9 cellular contexts compared by ENCODE assay signal in genomic region chr10:75681334-75681733, GRCh38.
"Had no signal": no experiment of that assay in that cellular context is flagged by ENCODE, and none has a peak within 500 bp of the region (broad histone marks: within the 10 kb centered on the region; RNA-seq: fewer than 3 reads in every experiment).

No MANE protein-coding gene starts in this region.

- H3K27ac ChIP-seq: GM23248, HL-60 had no signal

- H3K9ac ChIP-seq: GM23248 had no signal

- H2AFZ ChIP-seq: GM23248 had no signal

- H3K27ac Mint-ChIP-seq: H9 had no signal

- H3K9me3 Mint-ChIP-seq: H9 had no signal

- FAIRE-seq: H54, K562 had no signal

- H3K4me3 ChIP-seq: GM23248, K562 had no signal

- DNase-seq: GM23248, GOT3, H9, HCEC 1CT, IMR-90, KG1 had no signal

- ATAC-seq: K562 had no signal

- H3K4me3 Mint-ChIP-seq: H9 had no signal
